In the genomic region with DNA sequence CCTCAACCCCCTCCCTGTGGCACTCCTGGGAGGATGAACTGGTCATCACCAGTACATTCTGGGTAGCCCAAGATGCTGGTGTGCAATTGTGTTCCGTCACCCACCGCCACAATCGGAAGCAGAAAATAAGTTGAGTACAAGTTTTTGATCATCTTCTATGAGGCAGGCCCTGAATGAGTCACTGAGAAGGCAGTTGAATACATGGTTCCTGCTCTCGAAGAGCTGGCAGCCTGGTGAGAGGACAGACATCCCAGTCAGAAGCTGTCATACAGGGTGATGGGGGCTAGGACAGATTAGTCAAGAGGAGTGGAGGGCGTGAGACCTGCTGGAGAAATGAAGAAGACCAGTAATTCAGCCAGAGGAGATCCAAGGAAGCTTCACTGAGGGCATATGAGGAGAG, we compare ENCODE assay signal across 18 cellular contexts. TPM values are rescaled to one million over a fixed set of nuclear protein-coding genes. Genes with fewer than 3 reads are reported as not detected.
A peak's percentile ranks its signal among the peaks of the same experiment; 100 is the strongest.
DNase-seq lines count a peak whose midpoint lies in the region; ATAC-seq, FAIRE-seq and TF ChIP-seq lines count a peak whose summit lies in the region.
"Had no signal": no experiment of that assay in that cellular context is flagged by ENCODE, and none has a peak within 500 bp of the region (broad histone marks: within the 10 kb centered on the region; RNA-seq: fewer than 3 reads in every experiment).

No MANE protein-coding gene starts in this region.

- FAIRE-seq in bronchial epithelial cell (lab: Jason Lieb, UNC): no peak
- FAIRE-seq: GM12891, GM18507, H1 had no signal

- no peak overlapping the region for H2BK20ac ChIP-seq in IMR-90 (ENCODE audit: low read depth, low read length)

- CTCF ChIA-PET in IMR-90 (lab: Yijun Ruan, JAX): interaction anchor here (2.3 kb wide), 1 partner anchor 9 kb away, joined by 7 read pairs; no protein-coding TSS in a partner anchor

- no peak overlapping the region for H3K27ac ChIP-seq in IMR-90 (ENCODE audit: insufficient read depth, low read length)
- no peak overlapping the region for H3K27ac ChIP-seq in mesenchymal stem cell (ENCODE audit: low read length, poor library complexity, severe bottlenecking)
- H3K27ac ChIP-seq: BLaER1 treated with 17β-estradiol and CSF1 and Interleukin-3, amounts not matched to agents 10 nM and 100 nM had no signal

- H2AK5ac ChIP-seq in IMR-90 (ENCODE audit: low read depth, low read length): no peak overlapping the region
- no peak overlapping the region for H2AK5ac ChIP-seq in mesenchymal stem cell (ENCODE audit: low read length, severe bottlenecking)

- H3K9ac ChIP-seq in IMR-90 (ENCODE audit: low read depth, low read length) (no peak overlapping the region), mesenchymal stem cell (ENCODE audit: low read length) (peak overlapping the region; percentile 29)
- H3K9ac ChIP-seq: BLaER1 treated with 17β-estradiol and CSF1 and Interleukin-3, amounts not matched to agents 10 nM and 100 nM had no signal

- no peak overlapping the region for H2AK9ac ChIP-seq in IMR-90 (replicated peaks; ENCODE audit: low read depth, low read length, poor library complexity)

- H3K9me1 ChIP-seq in IMR-90 (ENCODE audit: insufficient read depth, low read length): peaks cover 11% of the 10 kb centered on the region

- no TSS peak for BruUV-seq in IMR-90 (replicated peaks; lab: Mats Ljungman, UMichigan)

- no peak for ATAC-seq in IMR-90 (ENCODE audit: low read depth)

- WGBS in IMR-90 (ENCODE audit: extremely low coverage in 2 of 2, insufficient read length in 1 of 2), 2 experiments: 75% methylated on average over 4 of the region's 5 CpGs; no CpG with 5 or more reads in 1 of the 2 experiments
- 78% methylated on average over 5 of the region's 5 CpGs for WGBS in mesenchymal stem cell

- no peak overlapping the region for H3K4ac ChIP-seq in IMR-90 (ENCODE audit: low read depth, low read length)
- H3K4ac ChIP-seq in mesenchymal stem cell (ENCODE audit: low read depth in 1 of 2, low read length in 2 of 2): no peak overlapping the region

- peaks cover 6 to 60% of the 10 kb centered on the region in 2 experiments; a peak in 3 of 4 replicates for H3K79me1 ChIP-seq in IMR-90 (ENCODE audit: low read depth in 1 of 2, low read length in 2 of 2)
- H3K79me1 ChIP-seq in mesenchymal stem cell (replicated peaks; ENCODE audit: low read length, poor library complexity, severe bottlenecking): no peaks in the 10 kb centered on the region

- dilution Hi-C loops in IMR-90 (cut with HindIII; ENCODE audit: low sequenced_read_pairs, unreplicated experiment): no loop called here

- DNase-seq in AG20443 (ENCODE audit: low spot score): peak; percentile 47
- DNase-seq in IMR-90: peak; percentile 60
- peak; percentile 16 for DNase-seq in bronchial epithelial cell (ENCODE audit: low read depth)
- DNase-seq in mesenchymal stem cell: no peak
- DNase-seq in NCI-H1436 treated with DMSO at 0.1 percent for 48 hours (lab: John Stamatoyannopoulos, UW): no peak
- DNase-seq in amygdala (lab: John Stamatoyannopoulos, UW): no peak
- no peak for DNase-seq in NCI-H69 (lab: John Stamatoyannopoulos, UW)
- DNase-seq: ACHN, DND-41, GF-D8, KG1, NCI-H146, NCI-H2081 treated with DMSO at 0.1 percent for 48 hours, NCI-H510A treated with DMSO at 0.1 percent for 48 hours had no signal

- H2BK120ac ChIP-seq in IMR-90 (ENCODE audit: low read depth, low read length): no peak overlapping the region
- H2BK120ac ChIP-seq in mesenchymal stem cell (ENCODE audit: low read depth, low read length): no peak overlapping the region

- no peak for TF ChIP-seq CTCF in IMR-90 (conservative IDR thresholded peaks at IDR 0.05; ENCODE audit: low read depth, low read length)
- TF ChIP-seq CTCF in bronchial epithelial cell (IDR thresholded peaks at IDR 0.05; ENCODE audit: insufficient read depth, low read length, severe bottlenecking): no peak

- H3K36me3 ChIP-seq in IMR-90 (ENCODE audit: control insufficient read depth, insufficient read depth, low read length) (peaks cover 60% of the 10 kb centered on the region), bronchial epithelial cell (ENCODE audit: control insufficient read depth, insufficient read depth, low read length) (no peaks in the 10 kb centered on the region), mesenchymal stem cell (ENCODE audit: control insufficient read depth in 1 of 2, insufficient read depth in 2 of 2, low read depth in 1 of 2, low read length in 2 of 2) (peaks cover 0 to 95% of the 10 kb centered on the region in 2 experiments)
- H3K36me3 ChIP-seq: BLaER1 treated with 17β-estradiol and CSF1 and Interleukin-3, amounts not matched to agents 10 nM and 100 nM had no signal

- no peak overlapping the region for H4K5ac ChIP-seq in IMR-90 (ENCODE audit: low read depth, low read length)

- no peaks in the 10 kb centered on the region for H3K9me3 ChIP-seq in IMR-90 (ENCODE audit: control insufficient read depth, insufficient read depth, low read length)
- H3K9me3 ChIP-seq in mesenchymal stem cell (ENCODE audit: control insufficient read depth, low read length): no peaks in the 10 kb centered on the region
- H3K9me3 ChIP-seq: BLaER1 treated with 17β-estradiol and CSF1 and Interleukin-3, amounts not matched to agents 10 nM and 100 nM had no signal

- in situ Hi-C loops in IMR-90 (cut with MboI; ENCODE audit: low sequenced_read_pairs): no loop called here

- no peak overlapping the region for H2BK12ac ChIP-seq in mesenchymal stem cell (ENCODE audit: low read length in 2 of 2)

- no peak overlapping the region for H3K56ac ChIP-seq in IMR-90 (ENCODE audit: extremely low read depth, insufficient read depth, low read length)

- no peak overlapping the region for H3K14ac ChIP-seq in IMR-90 (replicated peaks; ENCODE audit: low read depth, low read length)
- H3K14ac ChIP-seq in mesenchymal stem cell (ENCODE audit: low read length in 2 of 2): no peak overlapping the region

- POLR2A ChIA-PET in IMR-90 (lab: Charles Lee; ENCODE audit: unreplicated experiment): no interaction called here

- H3K18ac ChIP-seq in IMR-90 (ENCODE audit: low read depth, low read length) (no peak overlapping the region), mesenchymal stem cell (ENCODE audit: low read depth in 1 of 2, low read length in 2 of 2) (no peak overlapping the region)

- intact Hi-C loops in IMR-90 (cut with micrococcal nuclease): no loop called here

- H3K4me3 ChIP-seq in IMR-90 (ENCODE audit: insufficient read depth, low read depth, low read length): no peak overlapping the region
- H3K4me3 ChIP-seq in bronchial epithelial cell (ENCODE audit: low read depth, low read length): no peak overlapping the region
- peak overlapping the region in 1 of 2 experiments; percentile 94 for H3K4me3 ChIP-seq in mesenchymal stem cell (ENCODE audit: insufficient read depth in 1 of 2, low read depth in 1 of 2, low read length in 2 of 2)
- H3K4me3 ChIP-seq: BLaER1 treated with 17β-estradiol and CSF1 and Interleukin-3, amounts not matched to agents 10 nM and 100 nM had no signal

- peaks cover 26% of the 10 kb centered on the region for H3K4me1 ChIP-seq in IMR-90 (ENCODE audit: control insufficient read depth, insufficient read depth, low read length)
- peaks cover 8% of the 10 kb centered on the region for H3K4me1 ChIP-seq in mesenchymal stem cell (ENCODE audit: control insufficient read depth, insufficient read depth, low read depth, low read length)

- H2BK5ac ChIP-seq in IMR-90 (ENCODE audit: low read depth, low read length, poor library complexity, severe bottlenecking): no peak overlapping the region
- H2BK5ac ChIP-seq in mesenchymal stem cell (ENCODE audit: low read depth, low read length, poor library complexity, severe bottlenecking): no peak overlapping the region

- H3K23ac ChIP-seq in IMR-90 (ENCODE audit: low read depth, low read length) (no peak overlapping the region), mesenchymal stem cell (ENCODE audit: low read length in 2 of 2) (no peak overlapping the region)

- H3K27me3 ChIP-seq in IMR-90 (ENCODE audit: control insufficient read depth, insufficient read depth, low read length) (no peaks in the 10 kb centered on the region), bronchial epithelial cell (ENCODE audit: control insufficient read depth, insufficient read depth, low read length) (no peaks in the 10 kb centered on the region), mesenchymal stem cell (ENCODE audit: control insufficient read depth in 1 of 2, insufficient read depth in 1 of 2, low read length in 2 of 2) (peaks cover 0 to 20% of the 10 kb centered on the region in 2 experiments)

- no peak for TF ChIP-seq POLR2A in IMR-90 (IDR thresholded peaks at IDR 0.05; ENCODE audit: low read depth, low read length)

- no peak overlapping the region for H4K8ac ChIP-seq in IMR-90 (ENCODE audit: low read depth in 2 of 2, low read length in 2 of 2)
- H4K8ac ChIP-seq in mesenchymal stem cell (ENCODE audit: low read length): no peak overlapping the region

- H2AFZ ChIP-seq in IMR-90 (replicated peaks; ENCODE audit: low read length, poor library complexity): no peak overlapping the region
- H2AFZ ChIP-seq in mesenchymal stem cell (ENCODE audit: low read depth, low read length): no peak overlapping the region

- H2BK15ac ChIP-seq in IMR-90 (ENCODE audit: low read depth, low read length): no peak overlapping the region
- no peak overlapping the region for H2BK15ac ChIP-seq in mesenchymal stem cell (ENCODE audit: low read depth, poor library complexity, severe bottlenecking)

- H4K20me1 ChIP-seq in IMR-90 (ENCODE audit: insufficient read depth, low read length): peaks cover 90% of the 10 kb centered on the region

- no peak for TF ChIP-seq RAD21 in IMR-90 (IDR thresholded peaks at IDR 0.05; ENCODE audit: low read length)

- H3K4me2 ChIP-seq in IMR-90 (ENCODE audit: low read depth, low read length) (no peak overlapping the region; the same call in 1 of the 2 replicates), mesenchymal stem cell (ENCODE audit: low read length, poor library complexity, severe bottlenecking) (no peak overlapping the region)
- H3K4me2 ChIP-seq: BLaER1 treated with 17β-estradiol and CSF1 and Interleukin-3, amounts not matched to agents 10 nM and 100 nM had no signal

- no peak overlapping the region for H4K91ac ChIP-seq in IMR-90 (ENCODE audit: insufficient read depth, low read depth, low read length)
- H4K91ac ChIP-seq in mesenchymal stem cell (ENCODE audit: low read length): no peak overlapping the region

RNA-seq across cellular contexts. Expression of gene CEMIP, which starts 6.2 kb away (rescaled TPM):
- 51.9 and 63.8 TPM in 2 replicates for total RNA-seq in IMR-90 (2012; rRNA removed)
- polyA plus RNA-seq in IMR-90 (2012; rRNA removed): 66.9 and 78.0 TPM in 2 replicates
- polyA plus RNA-seq in IMR-90 (2012; cell fraction: cytosol; rRNA removed): 64.2 and 87.8 TPM in 2 replicates
- polyA plus RNA-seq in IMR-90 (2012; cell fraction: nucleus; rRNA removed; ENCODE audit: low replicate concordance): 112 and 211 TPM in 2 replicates
- total RNA-seq in bronchial epithelial cell: 2.9 and 5.3 TPM in 2 replicates
- polyA plus RNA-seq in mesenchymal stem cell (2013, experiment 1 of 2): 4.8 TPM
- polyA plus RNA-seq in mesenchymal stem cell (2013, experiment 2 of 2): 4.8 TPM

Comparison
In these comparisons a context has a peak if more than half of its experiments do, and no peak if none do; other contexts are left out.
1. DNase-seq: peak in AG20443 (single experiment), IMR-90 (single experiment) and bronchial epithelial cell (single experiment); none in mesenchymal stem cell (single experiment), NCI-H1436 treated with DMSO at 0.1 percent for 48 hours (single experiment), amygdala (0 of 56) and NCI-H69 (single experiment).